In the genomic region with DNA sequence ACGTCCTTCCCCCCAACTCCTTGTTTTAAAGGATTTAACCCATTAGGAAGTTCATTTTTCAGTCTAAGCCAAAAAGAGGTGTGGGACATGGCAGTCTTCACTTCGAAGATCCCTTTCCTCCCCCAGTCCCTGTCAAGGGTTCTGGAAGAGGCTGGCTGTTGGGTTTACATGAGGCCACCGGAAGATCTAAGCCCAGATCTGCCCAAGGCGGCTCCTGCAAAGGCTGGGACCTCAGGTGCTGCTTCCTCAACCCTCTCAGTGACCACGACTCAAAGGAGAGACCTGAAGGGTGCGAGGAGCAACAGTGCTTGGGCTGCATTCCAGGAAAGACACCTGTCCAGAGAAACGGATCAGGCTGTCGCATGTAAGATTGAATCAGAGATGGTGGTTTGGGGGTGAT, we compare ENCODE assay signal across 10 cellular contexts. TPM values are rescaled to one million over a fixed set of nuclear protein-coding genes. Genes with fewer than 3 reads are reported as not detected.
"Had no signal": no experiment of that assay in that cellular context is flagged by ENCODE, and none has a peak within 500 bp of the region (broad histone marks: within the 10 kb centered on the region; RNA-seq: fewer than 3 reads in every experiment).

No MANE protein-coding gene starts in this region.

- H3K9me3 Mint-ChIP-seq: H9, IgD-negative memory B cell had no signal

- H3K27me3 Mint-ChIP-seq: IgD-negative memory B cell had no signal

- H3K27ac Mint-ChIP-seq: H9 had no signal

- H3K36me3 Mint-ChIP-seq: IgD-negative memory B cell had no signal

- H3K4me3 Mint-ChIP-seq: H9 had no signal

- H3K27ac ChIP-seq: HL-60, KMS-11 had no signal

- ATAC-seq: HepG2 had no signal

- H3K4me1 Mint-ChIP-seq: H9, IgD-negative memory B cell had no signal

- DNase-seq: GOT3, H9, HCEC 1CT, KBM-7 had no signal

- FAIRE-seq: H54, HepG2 had no signal

RNA-seq across cellular contexts. Expression of gene ETNPPL, which starts 23.5 kb away (rescaled TPM):
- total RNA-seq: HT1080 had no signal
